ENCODE assay signal across 10 cellular contexts in genomic region chr15:70526221-70526973, GRCh38.
DNase-seq lines count a peak whose midpoint lies in the region; ATAC-seq and TF ChIP-seq lines count a peak whose summit lies in the region.
"Had no signal": no experiment of that assay in that cellular context is flagged by ENCODE, and none has a peak within 500 bp of the region (broad histone marks: within the 10 kb centered on the region; RNA-seq: fewer than 3 reads in every experiment).

No MANE protein-coding gene starts in this region.

- ATAC-seq in Right ventricle myocardium inferior = no peak
- ATAC-seq in left cardiac atrium = no peak
- no peak for ATAC-seq in HG03469 (IDR thresholded peaks at IDR 0.05; ENCODE audit: unreplicated experiment)
- ATAC-seq in HG02623 (IDR thresholded peaks at IDR 0.05; ENCODE audit: unreplicated experiment) = no peak

- CTCF ChIA-PET in MCF 10A (lab: Yijun Ruan, JAX) = interaction anchor here (0.8 to 1.3 kb wide), 3 partner anchors 9 to 285 kb away, joined by 3 to 4 read pairs (median 4); no protein-coding TSS in a partner anchor

- intact Hi-C loops in Right ventricle myocardium inferior (cut with DNase I) (no loop called here), left cardiac atrium (cut with DNase I) (no loop called here), MCF 10A (cut with micrococcal nuclease) (no loop called here)
- intact Hi-C loops in activated T-helper 1 cell treated with anti-CD3 and anti-CD28 coated beads, Interleukin-12 subunit alpha, Interleukin-12 subunit beta, Interleukin-2, Interleukin-4 antibody, amounts not matched to agents 30 ng/mL and 10 ng/mL and 1 ng/mL, durations not matched to agents 14 hours and 24 hours and 36 hours (cut with micrococcal nuclease) = no loop called here

- peak overlapping the region; percentile 3 for H3K27ac Mint-ChIP-seq in MCF 10A (ENCODE audit: low read depth, unreplicated experiment)
- H3K27ac Mint-ChIP-seq in activated T-helper 1 cell treated with anti-CD3 and anti-CD28 coated beads, Interleukin-12 subunit alpha, Interleukin-12 subunit beta, Interleukin-2, Interleukin-4 antibody, amounts not matched to agents 30 ng/mL and 10 ng/mL and 1 ng/mL, durations not matched to agents 14 hours and 24 hours and 36 hours = no peak overlapping the region

- no peaks in the 10 kb centered on the region for H3K36me3 Mint-ChIP-seq in MCF 10A (ENCODE audit: insufficient read depth, unreplicated experiment)
- peaks cover 5% of the 10 kb centered on the region for H3K36me3 Mint-ChIP-seq in activated T-helper 1 cell treated with anti-CD3 and anti-CD28 coated beads, Interleukin-12 subunit alpha, Interleukin-12 subunit beta, Interleukin-2, Interleukin-4 antibody, amounts not matched to agents 30 ng/mL and 10 ng/mL and 1 ng/mL, durations not matched to agents 14 hours and 24 hours and 36 hours (ENCODE audit: low read depth)

- H3K4me3 Mint-ChIP-seq in MCF 10A (ENCODE audit: unreplicated experiment) = peak overlapping the region; percentile 44
- H3K4me3 Mint-ChIP-seq in activated T-helper 1 cell treated with anti-CD3 and anti-CD28 coated beads, Interleukin-12 subunit alpha, Interleukin-12 subunit beta, Interleukin-2, Interleukin-4 antibody, amounts not matched to agents 30 ng/mL and 10 ng/mL and 1 ng/mL, durations not matched to agents 14 hours and 24 hours and 36 hours = no peak overlapping the region

- POLR2A ChIA-PET in MCF 10A (lab: Yijun Ruan, JAX) = interaction anchor here (0.7 to 1.3 kb wide), 9 partner anchors 9 to 999 kb away, joined by 3 to 6 read pairs (median 4); no protein-coding TSS in a partner anchor

- DNase-seq in Right ventricle myocardium inferior (ENCODE audit: missing footprints) = peak; percentile 51
- no peak for DNase-seq in left cardiac atrium
- peak; percentile 93 for DNase-seq in NCI-H345 (lab: John Stamatoyannopoulos, UW)
- DNase-seq in MCF 10A (ENCODE audit: unreplicated experiment) = peak; percentile 87
- DNase-seq in renal cortical epithelial cell (ENCODE audit: low read depth) = peak; percentile 63
- DNase-seq in activated T-helper 1 cell treated with anti-CD3 and anti-CD28 coated beads, Interleukin-12 subunit alpha, Interleukin-12 subunit beta, Interleukin-2, Interleukin-4 antibody, amounts not matched to agents 30 ng/mL and 10 ng/mL and 1 ng/mL, durations not matched to agents 14 hours and 24 hours and 36 hours (ENCODE audit: low spot score) = no peak
- DNase-seq: DND-41, pancreas had no signal

- BruUV-seq in MCF 10A (replicated peaks; lab: Mats Ljungman, UMichigan) = no TSS peak

- H3K27me3 Mint-ChIP-seq in MCF 10A (ENCODE audit: insufficient read depth, unreplicated experiment) = peaks cover 22% of the 10 kb centered on the region
- peaks cover 13% of the 10 kb centered on the region for H3K27me3 Mint-ChIP-seq in activated T-helper 1 cell treated with anti-CD3 and anti-CD28 coated beads, Interleukin-12 subunit alpha, Interleukin-12 subunit beta, Interleukin-2, Interleukin-4 antibody, amounts not matched to agents 30 ng/mL and 10 ng/mL and 1 ng/mL, durations not matched to agents 14 hours and 24 hours and 36 hours (ENCODE audit: insufficient read depth)

- peaks cover 15% of the 10 kb centered on the region for H3K4me1 Mint-ChIP-seq in MCF 10A (ENCODE audit: insufficient read depth, unreplicated experiment)
- H3K4me1 Mint-ChIP-seq in activated T-helper 1 cell treated with anti-CD3 and anti-CD28 coated beads, Interleukin-12 subunit alpha, Interleukin-12 subunit beta, Interleukin-2, Interleukin-4 antibody, amounts not matched to agents 30 ng/mL and 10 ng/mL and 1 ng/mL, durations not matched to agents 14 hours and 24 hours and 36 hours (ENCODE audit: low read depth) = peaks cover 32% of the 10 kb centered on the region

- no peaks in the 10 kb centered on the region for H3K9me3 Mint-ChIP-seq in MCF 10A (ENCODE audit: unreplicated experiment)
- H3K9me3 Mint-ChIP-seq in activated T-helper 1 cell treated with anti-CD3 and anti-CD28 coated beads, Interleukin-12 subunit alpha, Interleukin-12 subunit beta, Interleukin-2, Interleukin-4 antibody, amounts not matched to agents 30 ng/mL and 10 ng/mL and 1 ng/mL, durations not matched to agents 14 hours and 24 hours and 36 hours = no peaks in the 10 kb centered on the region

- TF ChIP-seq CTCF in MCF 10A (IDR thresholded peaks at IDR 0.05; ENCODE audit: unreplicated experiment) = no peak

Comparison
In these comparisons a context has a peak if more than half of its experiments do, and no peak if none do; other contexts are left out.
1. DNase-seq: peak in Right ventricle myocardium inferior (single experiment), NCI-H345 (single experiment), MCF 10A (single experiment) and renal cortical epithelial cell (single experiment); none in left cardiac atrium (single experiment) and activated T-helper 1 cell treated with anti-CD3 and anti-CD28 coated beads, Interleukin-12 subunit alpha, Interleukin-12 subunit beta, Interleukin-2, Interleukin-4 antibody, amounts not matched to agents 30 ng/mL and 10 ng/mL and 1 ng/mL, durations not matched to agents 14 hours and 24 hours and 36 hours (single experiment).